ENCODE assay signal across 17 cellular contexts in the genomic region with DNA sequence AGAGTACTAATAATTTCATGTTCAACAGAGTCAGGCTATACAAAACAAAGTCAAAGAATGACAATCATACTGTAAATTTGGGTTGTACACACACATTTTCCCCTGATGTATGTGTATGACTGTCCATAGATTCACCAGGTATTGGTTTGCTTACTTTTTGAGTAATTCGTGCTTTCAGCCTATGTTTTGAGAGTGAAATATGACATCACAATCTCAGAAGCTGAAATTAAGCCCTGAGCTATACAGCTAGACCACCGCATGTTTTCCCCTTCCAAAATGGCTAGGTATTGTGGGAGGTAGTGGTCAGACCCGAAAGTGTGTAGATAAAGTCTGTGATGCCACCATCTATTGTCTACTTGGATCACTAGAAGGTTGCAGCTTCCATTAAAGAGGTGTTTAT.
A peak's percentile ranks its signal among the peaks of the same experiment; 100 is the strongest.
DNase-seq lines count a peak whose midpoint lies in the region; ATAC-seq and TF ChIP-seq lines count a peak whose summit lies in the region.
"Had no signal": no experiment of that assay in that cellular context is flagged by ENCODE, and none has a peak within 500 bp of the region (broad histone marks: within the 10 kb centered on the region; RNA-seq: fewer than 3 reads in every experiment).

No MANE protein-coding gene starts in this region.

- H3K4me1 Mint-ChIP-seq in stimulated activated naive CD8-positive, alpha-beta T cell treated with anti-CD3 and anti-CD28 coated beads, Interleukin-15, amount 100 ng/mL, for 72 hours = no peaks in the 10 kb centered on the region

- no peaks in the 10 kb centered on the region for H3K27me3 Mint-ChIP-seq in stimulated activated naive CD8-positive, alpha-beta T cell treated with anti-CD3 and anti-CD28 coated beads, Interleukin-15, amount 100 ng/mL, for 72 hours
- H3K27me3 Mint-ChIP-seq: CD4-positive, CD25-positive, alpha-beta regulatory T cell had no signal

- no peak for TF ChIP-seq CTCF in GM20000 (IDR thresholded peaks at IDR 0.05; ENCODE audit: extremely low read depth, missing control alignments)

- no peaks in the 10 kb centered on the region for H3K9me3 Mint-ChIP-seq in stimulated activated naive CD8-positive, alpha-beta T cell treated with anti-CD3 and anti-CD28 coated beads, Interleukin-15, amount 100 ng/mL, for 72 hours
- H3K9me3 Mint-ChIP-seq: CD4-positive, CD25-positive, alpha-beta regulatory T cell had no signal

- H3K27ac Mint-ChIP-seq in stimulated activated naive CD8-positive, alpha-beta T cell treated with anti-CD3 and anti-CD28 coated beads, Interleukin-15, amount 100 ng/mL, for 72 hours = no peak overlapping the region

- H3K4me3 Mint-ChIP-seq in stimulated activated naive CD8-positive, alpha-beta T cell treated with anti-CD3 and anti-CD28 coated beads, Interleukin-15, amount 100 ng/mL, for 72 hours = no peak overlapping the region
- H3K4me3 Mint-ChIP-seq: CD4-positive, CD25-positive, alpha-beta regulatory T cell had no signal

- ATAC-seq in HG03095 (IDR thresholded peaks at IDR 0.05; ENCODE audit: unreplicated experiment) (peak; percentile 82), HG03139 (IDR thresholded peaks at IDR 0.05; ENCODE audit: unreplicated experiment) (no peak), HG02840 (IDR thresholded peaks at IDR 0.05; ENCODE audit: low FRiP score, unreplicated experiment) (no peak)
- peak; percentile 97 for ATAC-seq in stimulated activated naive CD8-positive, alpha-beta T cell treated with anti-CD3 and anti-CD28 coated beads, Interleukin-15, amount 100 ng/mL, for 72 hours
- ATAC-seq: lower lobe of right lung had no signal

- peak; percentile 8 for DNase-seq in stimulated activated CD4-positive, alpha-beta T cell treated with anti-CD3 and anti-CD28 coated beads, Interleukin-15, amount 100 ng/mL, for 24 hours
- DNase-seq in stimulated activated CD4-positive, alpha-beta T cell treated with anti-CD3 and anti-CD28 coated beads, Interleukin-4, amount 100 ng/mL, for 4 hours = no peak
- peak; percentile 45 for DNase-seq in GM20000 (ENCODE audit: low spot score)
- peak in 1 of 2 donors; percentile 47 for DNase-seq in stimulated activated naive CD8-positive, alpha-beta T cell treated with anti-CD3 and anti-CD28 coated beads, Interleukin-15, amount 100 ng/mL, for 72 hours
- DNase-seq in NCI-H2171 (lab: John Stamatoyannopoulos, UW) = no peak
- DNase-seq: activated CD4-positive, alpha-beta T cell treated with anti-CD3 and anti-CD28 coated beads, Interleukin-2, amount 50 U/mL, for 1 hour; brain microvascular endothelial cell; CD4-positive, CD25-positive, alpha-beta regulatory T cell; DMS79; GOT3; lower lobe of right lung; NCI-H187 treated with DMSO at 0.1 percent for 48 hours; NCI-H446; occipital lobe had no signal

Comparison
In these comparisons a context has a peak if more than half of its experiments do, and no peak if none do; other contexts are left out.
1. DNase-seq: peak in stimulated activated CD4-positive, alpha-beta T cell treated with anti-CD3 and anti-CD28 coated beads, Interleukin-15, amount 100 ng/mL, for 24 hours (single experiment) and GM20000 (single experiment); none in stimulated activated CD4-positive, alpha-beta T cell treated with anti-CD3 and anti-CD28 coated beads, Interleukin-4, amount 100 ng/mL, for 4 hours (0 of 2) and NCI-H2171 (single experiment).
2. ATAC-seq: peak in HG03095 (single experiment) and stimulated activated naive CD8-positive, alpha-beta T cell treated with anti-CD3 and anti-CD28 coated beads, Interleukin-15, amount 100 ng/mL, for 72 hours (single experiment); none in HG03139 (single experiment) and HG02840 (single experiment).